In the genomic region with DNA sequence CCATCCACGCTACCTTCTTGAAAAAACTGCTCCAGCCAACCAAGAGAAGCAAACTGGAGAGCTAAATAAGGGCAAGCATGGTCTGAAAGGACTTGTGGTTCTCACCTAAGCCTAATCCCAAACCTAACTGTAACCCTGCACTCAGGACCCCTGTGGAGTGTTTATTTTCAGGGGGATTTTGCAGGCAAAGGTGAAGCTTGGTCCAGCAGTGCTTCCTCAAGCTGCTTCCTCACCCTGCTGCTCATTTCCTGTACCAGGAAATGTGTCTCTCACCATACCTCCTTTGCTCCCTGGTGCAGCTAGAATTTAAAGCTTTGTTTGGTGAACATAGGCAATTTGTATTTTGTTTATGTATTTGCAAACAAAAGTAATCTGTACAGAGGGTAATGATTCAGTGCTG, we compare ENCODE assay signal across 21 cellular contexts. TPM values are rescaled to one million over a fixed set of nuclear protein-coding genes. Genes with fewer than 3 reads are reported as not detected.
DNase-seq lines count a peak whose midpoint lies in the region; ATAC-seq and TF ChIP-seq lines count a peak whose summit lies in the region.
"Had no signal": no experiment of that assay in that cellular context is flagged by ENCODE, and none has a peak within 500 bp of the region (broad histone marks: within the 10 kb centered on the region; RNA-seq: fewer than 3 reads in every experiment).

No MANE protein-coding gene starts in this region.

- no peak for ATAC-seq in GM18498 (IDR thresholded peaks at IDR 0.05; ENCODE audit: unreplicated experiment)
- ATAC-seq: CD8-positive, alpha-beta T cell; GM12878; HCT116; Right ventricle myocardium inferior had no signal

- H3K9ac ChIP-seq in BLaER1 (no peak overlapping the region), Loucy (ENCODE audit: low read depth, low read length, poor library complexity, severe bottlenecking) (no peak overlapping the region)

- H3K9me2 ChIP-seq in Loucy (replicated peaks; ENCODE audit: low read depth, low read length), result no peaks in the 10 kb centered on the region

- no peak overlapping the region for H3K4me3 ChIP-seq in BLaER1
- peak overlapping the region; percentile 53 for H3K4me3 ChIP-seq in Loucy (ENCODE audit: low read length, poor library complexity, severe bottlenecking)
- H3K4me3 ChIP-seq in MG63, result no peak overlapping the region
- H3K4me3 ChIP-seq: GM12878 had no signal

- peak overlapping the region; percentile 63 for H2AFZ ChIP-seq in Loucy (ENCODE audit: low read length)

- no peaks in the 10 kb centered on the region for H3K27me3 ChIP-seq in BLaER1
- H3K27me3 ChIP-seq in Loucy (ENCODE audit: insufficient read depth, low read length, poor library complexity, severe bottlenecking), result no peaks in the 10 kb centered on the region
- no peaks in the 10 kb centered on the region for H3K27me3 ChIP-seq in MG63
- H3K27me3 ChIP-seq: BE2C had no signal

- H3K4me1 ChIP-seq in BLaER1, result peaks cover 9% of the 10 kb centered on the region
- peaks cover 26% of the 10 kb centered on the region for H3K4me1 ChIP-seq in Loucy (ENCODE audit: insufficient read depth, low read length, poor library complexity, severe bottlenecking)

- no peak for TF ChIP-seq CTCF in Loucy (conservative IDR thresholded peaks at IDR 0.05; ENCODE audit: low read length)

- H3K9me3 ChIP-seq in BLaER1 (no peaks in the 10 kb centered on the region), Loucy (ENCODE audit: insufficient read depth, low read depth, low read length) (no peaks in the 10 kb centered on the region), MG63 (no peaks in the 10 kb centered on the region)
- H3K9me3 ChIP-seq: BE2C had no signal

- H3K79me2 ChIP-seq in Loucy (ENCODE audit: insufficient read depth, low read length), result no peaks in the 10 kb centered on the region

- DNase-seq in dermis blood vessel endothelial cell (peak; percentile 65), iPS-NIHi7 (ENCODE audit: extremely low spot score) (peak; percentile 28), NCI-H2081 (lab: John Stamatoyannopoulos, UW) (no peak), MG63 (no peak), SW480 (ENCODE audit: low spot score) (no peak)
- DNase-seq: 8988T; BE2C; Calu3; CD8-positive, alpha-beta T cell; EL; NCI-H1417; NCI-H187; NCI-H2227 treated with DMSO at 0.1 percent for 48 hours; NCI-H524 had no signal

- no peaks in the 10 kb centered on the region for H3F3A ChIP-seq in Loucy (ENCODE audit: low read depth)

- no peak overlapping the region for H3K27ac ChIP-seq in BLaER1

- H3K36me3 ChIP-seq in BLaER1 (no peaks in the 10 kb centered on the region), Loucy (ENCODE audit: insufficient read depth, low read length) (no peaks in the 10 kb centered on the region), MG63 (no peaks in the 10 kb centered on the region)
- H3K36me3 ChIP-seq: BE2C had no signal

- H3K4me2 ChIP-seq in BLaER1, result peak overlapping the region; percentile 48
- peak overlapping the region; percentile 65 for H3K4me2 ChIP-seq in Loucy (ENCODE audit: low read depth, low read length, poor library complexity, severe bottlenecking)

- H4K20me1 ChIP-seq in BLaER1 (no peaks in the 10 kb centered on the region), Loucy (ENCODE audit: insufficient read depth, low read length, poor library complexity, severe bottlenecking) (no peaks in the 10 kb centered on the region)

RNA-seq across cellular contexts. Expression of gene CARTPT, which starts 50.2 kb away (rescaled TPM):
- not detected in 2 replicates for total RNA-seq in dermis blood vessel endothelial cell
- total RNA-seq in MG63 (2014; rRNA removed; shearing (Covaris generic); ENCODE audit: low replicate concordance), result not detected in 2 replicates
- total RNA-seq: Calu3; CD8-positive, alpha-beta T cell; GM12878; Right ventricle myocardium inferior; SK-MEL-5 had no signal

Comparison
In these comparisons a context has a peak if more than half of its experiments do, and no peak if none do; other contexts are left out.
1. DNase-seq: peak in dermis blood vessel endothelial cell (single experiment) and iPS-NIHi7 (single experiment); none in NCI-H2081 (0 of 2), MG63 (single experiment) and SW480 (single experiment).